Comparison of ENCODE assay signal across 8 cellular contexts in genomic region chr17:979539-980405, GRCh38. TPM values are rescaled to one million over a fixed set of nuclear protein-coding genes. Genes with fewer than 3 reads are reported as not detected.
DNase-seq lines count a peak whose midpoint lies in the region; ATAC-seq and TF ChIP-seq lines count a peak whose summit lies in the region.

NXN (minus strand) TSS chr17:979776.

- H2AFZ ChIP-seq in neural cell (ENCODE audit: low read depth, low read length) = peak within 1 kb of the TSS; percentile 19

- H3K27me3 Mint-ChIP-seq in stimulated activated naive CD8-positive, alpha-beta T cell treated with anti-CD3 and anti-CD28 coated beads, Interleukin-15, Interleukin-2, amounts not matched to agents 100 ng/mL and 50 ng/mL, for 24 hours = peaks cover 34% of the 10 kb centered on the region

- H3K36me3 Mint-ChIP-seq in stimulated activated naive CD8-positive, alpha-beta T cell treated with anti-CD3 and anti-CD28 coated beads, Interleukin-15, Interleukin-2, amounts not matched to agents 100 ng/mL and 50 ng/mL, for 24 hours (ENCODE audit: low read depth) = no peaks in the 10 kb centered on the region

- peak within 1 kb of the TSS; percentile 77 for H3K9ac ChIP-seq in neural cell (ENCODE audit: low read length)

- peak; percentile 53 for TF ChIP-seq RAD21 in neural cell (conservative IDR thresholded peaks at IDR 0.05)

- H3K9me3 ChIP-seq in neural cell (ENCODE audit: low read length) = no peaks in the 10 kb centered on the region

- H3K27ac Mint-ChIP-seq in stimulated activated naive CD8-positive, alpha-beta T cell treated with anti-CD3 and anti-CD28 coated beads, Interleukin-15, Interleukin-2, amounts not matched to agents 100 ng/mL and 50 ng/mL, for 24 hours = peak within 1 kb of the TSS; percentile 52

- no peaks in the 10 kb centered on the region for H3K9me3 Mint-ChIP-seq in stimulated activated naive CD8-positive, alpha-beta T cell treated with anti-CD3 and anti-CD28 coated beads, Interleukin-15, Interleukin-2, amounts not matched to agents 100 ng/mL and 50 ng/mL, for 24 hours

- peak; percentile 9 to 15 for DNase-seq in AML-193 (lab: John Stamatoyannopoulos, UW)
- peak; percentile 65 for DNase-seq in RKO (ENCODE audit: low spot score)
- DNase-seq in activated T-helper 9 cell treated with anti-CD3 and anti-CD28 coated beads, Interleukin-2, amount 50 U/mL, for 16 hours (ENCODE audit: low read depth) = peak; percentile 83
- DNase-seq in fibroblast of the aortic adventitia (ENCODE audit: low read depth) = peak; percentile 64

- peaks cover 8% of the 10 kb centered on the region for H3F3A ChIP-seq in neural cell (ENCODE audit: insufficient read depth, low read length, poor library complexity, severe bottlenecking)

- peaks cover 37% of the 10 kb centered on the region for H3K79me2 ChIP-seq in neural cell (replicated peaks; ENCODE audit: insufficient read depth, low read length)

- H3K4me3 ChIP-seq in fibroblast of the aortic adventitia (ENCODE audit: low read depth, low read length) (peak within 1 kb of the TSS; percentile 73), neural cell (ENCODE audit: low read length) (peak within 1 kb of the TSS; percentile 95)

- peak within 1 kb of the TSS; percentile 70 for H3K4me3 Mint-ChIP-seq in stimulated activated naive CD8-positive, alpha-beta T cell treated with anti-CD3 and anti-CD28 coated beads, Interleukin-15, Interleukin-2, amounts not matched to agents 100 ng/mL and 50 ng/mL, for 24 hours

- no peaks in the 10 kb centered on the region for H3K9me2 ChIP-seq in neural cell (ENCODE audit: insufficient read depth, low read length)

- H4K20me1 ChIP-seq in neural cell (ENCODE audit: insufficient read depth) = no peaks in the 10 kb centered on the region

- peak within 1 kb of the TSS; percentile 47 for H3K27ac ChIP-seq in neural cell (ENCODE audit: low read length)

- no peak within 1 kb of the TSS for H3K4me2 ChIP-seq in neural cell (ENCODE audit: low read length)

- TF ChIP-seq EP300 in neural cell (conservative IDR thresholded peaks at IDR 0.05; ENCODE audit: poor library complexity, severe bottlenecking) = no peak

- H3K27me3 ChIP-seq in neural cell (ENCODE audit: insufficient read depth, low read depth, low read length) = no peaks in the 10 kb centered on the region

- H3K36me3 ChIP-seq in neural cell (ENCODE audit: insufficient read depth, low read length) = no peaks in the 10 kb centered on the region

- ATAC-seq in GM19351 (IDR thresholded peaks at IDR 0.05; ENCODE audit: unreplicated experiment) = peak; percentile 66
- peak; percentile 58 for ATAC-seq in HG03571 (IDR thresholded peaks at IDR 0.05; ENCODE audit: unreplicated experiment)

- TF ChIP-seq CTCF in fibroblast of the aortic adventitia (IDR thresholded peaks at IDR 0.05; ENCODE audit: insufficient read depth, low read length) (peak; percentile 38), neural cell (IDR thresholded peaks at IDR 0.05; ENCODE audit: poor library complexity, severe bottlenecking) (peak; percentile 51)

- H3K4me1 Mint-ChIP-seq in stimulated activated naive CD8-positive, alpha-beta T cell treated with anti-CD3 and anti-CD28 coated beads, Interleukin-15, Interleukin-2, amounts not matched to agents 100 ng/mL and 50 ng/mL, for 24 hours (ENCODE audit: low read depth) = peaks cover 17% of the 10 kb centered on the region

TF ChIP-seq in neural cell, 6 proteins besides CTCF, POLR2A, EP300 and RAD21:
- peak; percentile 20 for TF ChIP-seq REST (IDR thresholded peaks at IDR 0.05; ENCODE audit: borderline replicate concordance)
- peak; percentile 68 for TF ChIP-seq POLR2AphosphoS5 (IDR thresholded peaks at IDR 0.05)
- TF ChIP-seq MXI1 (conservative IDR thresholded peaks at IDR 0.05; ENCODE audit: poor library complexity, severe bottlenecking) = peak; percentile 58
- TF ChIP-seq EZH2 (IDR thresholded peaks at IDR 0.05; ENCODE audit: borderline replicate concordance, insufficient read depth, low read length, poor library complexity, severe bottlenecking) = no peak
- TF ChIP-seq SMC3 (conservative IDR thresholded peaks at IDR 0.05; ENCODE audit: poor library complexity) = peak; percentile 43
- peak; percentile 13 for TF ChIP-seq TAF1 (IDR thresholded peaks at IDR 0.05; ENCODE audit: low read depth)
TF ChIP-seq in neural cell: peak in this region for 5.

RNA-seq across cellular contexts. Expression of gene NXN, which starts in this region (rescaled TPM):
- 5.1 and 18.1 TPM in 2 replicates for total RNA-seq in fibroblast of the aortic adventitia (ENCODE audit: low replicate concordance)
- polyA plus RNA-seq in neural cell = 14.8 and 17.9 TPM in 2 replicates
- polyA minus RNA-seq in neural cell = 29.0 and 29.6 TPM in 2 replicates

Comparison
In these comparisons a context has a peak if more than half of its experiments do, and no peak if none do; other contexts are left out.
1. Peak in every context shown above with its lines: DNase-seq, ATAC-seq, H3K4me3 ChIP-seq and H3K27ac ChIP-seq.
2. DNase-seq: peak in every context shown above with its lines; median percentile 83 in activated T-helper 9 cell treated with anti-CD3 and anti-CD28 coated beads, Interleukin-2, amount 50 U/mL, for 16 hours; 65 in RKO; 64 in fibroblast of the aortic adventitia; 12 in AML-193.